Comparison of ENCODE assay signal across 8 cellular contexts in the genomic region with DNA sequence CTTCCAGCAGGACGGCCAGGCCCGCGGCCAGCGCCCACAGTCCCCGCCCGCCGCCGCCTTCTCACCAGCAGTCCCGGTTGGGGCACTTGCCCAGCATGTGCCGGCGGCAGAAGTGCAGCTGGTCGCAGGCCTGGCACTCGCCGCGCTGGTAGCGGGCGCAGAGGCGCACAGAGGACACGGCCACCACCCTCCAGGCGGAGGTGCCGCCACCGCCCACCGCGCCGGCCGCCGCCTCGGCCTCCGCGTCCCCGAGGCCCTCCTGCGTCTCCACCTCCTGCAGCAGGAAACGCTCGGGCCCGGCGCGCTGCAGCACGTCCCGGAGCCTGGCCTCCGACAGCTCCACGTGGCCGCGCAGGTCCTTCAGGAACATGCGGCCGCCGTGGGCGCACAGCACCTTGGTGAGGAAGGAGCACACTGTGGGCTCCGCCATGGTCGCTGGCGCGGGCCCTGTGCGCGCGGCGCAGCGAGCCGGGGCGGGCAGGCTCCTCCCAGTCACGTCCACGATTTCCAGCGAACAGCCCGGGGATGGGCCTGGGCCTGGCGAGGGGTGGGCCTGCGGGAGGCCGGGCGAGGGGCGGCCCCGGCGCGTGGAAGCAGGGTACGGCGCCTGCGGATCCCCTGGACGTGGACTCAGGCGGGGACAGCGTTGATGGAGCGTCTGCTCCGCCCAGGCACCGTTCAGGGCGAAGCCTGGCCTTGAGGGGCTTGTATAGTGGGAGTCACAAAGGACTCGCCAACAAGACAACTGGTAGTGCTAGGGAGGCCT. TPM values are rescaled to one million over a fixed set of nuclear protein-coding genes. Genes with fewer than 3 reads are reported as not detected.
DNase-seq lines count a peak whose midpoint lies in the region; ATAC-seq and TF ChIP-seq lines count a peak whose summit lies in the region.

TSS of gene ZC3HAV1L (minus strand) at position 455 of the 766 bp plus-strand sequence. CDS start at position 430, 25 bp downstream.

- peaks cover 0 to 18% (median 12%) of the 10 kb centered on the region in 4 donors for H3K4me1 ChIP-seq in tibial nerve

- no peak within 1 kb of the TSS for H3K27ac Mint-ChIP-seq in nephron progenitor cell

- H3K9me3 ChIP-seq in tibial nerve: no peaks in the 10 kb centered on the region

- ATAC-seq in GM19351 (IDR thresholded peaks at IDR 0.05; ENCODE audit: unreplicated experiment) (peak; percentile 82), HG03457 (IDR thresholded peaks at IDR 0.05; ENCODE audit: unreplicated experiment) (peak; percentile 85)

- H3K4me3 ChIP-seq in fibroblast of mammary gland (ENCODE audit: control insufficient read depth, low read depth, low read length) (peak within 1 kb of the TSS; percentile 70), tibial nerve (peak within 1 kb of the TSS; percentile 78 to 90 (median 82))

- H3K9me3 Mint-ChIP-seq in nephron progenitor cell: peaks cover 3% of the 10 kb centered on the region

- no peaks in the 10 kb centered on the region for H3K27me3 ChIP-seq in tibial nerve

- 0 to 2% methylated on average over 19 to 36 of the region's 81 CpGs for WGBS in tibial nerve, 2 donors

- TF ChIP-seq EP300 in tibial nerve (IDR thresholded peaks at IDR 0.05): peak in 1 of 2 donors; percentile 27

- peaks cover 0 to 29% (median 0%) of the 10 kb centered on the region in 3 donors for H3K36me3 ChIP-seq in tibial nerve

- TF ChIP-seq POLR2A in tibial nerve (IDR thresholded peaks at IDR 0.05): peak in 1 of 2 donors; percentile 33

- peaks cover 5% of the 10 kb centered on the region for H3K36me3 Mint-ChIP-seq in nephron progenitor cell (ENCODE audit: low read depth)

- H3K27me3 Mint-ChIP-seq in nephron progenitor cell (ENCODE audit: low read depth, poor library complexity): peaks cover 10% of the 10 kb centered on the region

- TF ChIP-seq CTCF in fibroblast of mammary gland (conservative IDR thresholded peaks at IDR 0.05; ENCODE audit: control insufficient read depth, insufficient read depth, low read depth, low read length) (no peak), nephron progenitor cell (IDR thresholded peaks at IDR 0.05) (no peak), tibial nerve (IDR thresholded peaks at IDR 0.05) (no peak)

- H3K27ac ChIP-seq in tibial nerve: peak within 1 kb of the TSS; percentile 21 to 83 (median 76)

- H3K4me3 Mint-ChIP-seq in nephron progenitor cell: peak within 1 kb of the TSS; percentile 38

- peaks cover 12% of the 10 kb centered on the region for H3K4me1 Mint-ChIP-seq in nephron progenitor cell

- peak; percentile 78 for DNase-seq in COLO668 (lab: John Stamatoyannopoulos, UW; ENCODE audit: unreplicated experiment)
- DNase-seq in NCI-H774 (lab: John Stamatoyannopoulos, UW): peak; percentile 74
- DNase-seq in activated T-cell treated with anti-CD3 and anti-CD28 coated beads, Interleukin-2, amount 50 U/mL, for 48 hours: peak; percentile 84
- DNase-seq in fibroblast of mammary gland (ENCODE audit: low read depth): peak; percentile 54
- DNase-seq in nephron progenitor cell: no peak
- no peak for DNase-seq in tibial nerve (ENCODE audit: low spot score in 2 of 2)

RNA-seq across cellular contexts. Expression of gene ZC3HAV1L, which starts in this region (rescaled TPM):
- total RNA-seq in tibial nerve: 10 to 100 TPM; 36.9 to 68.8 (median 53.1) TPM

Comparison
In these comparisons a context has a peak if more than half of its experiments do, and no peak if none do; other contexts are left out.
1. DNase-seq: peak in COLO668 (single experiment), NCI-H774 (single experiment), activated T-cell treated with anti-CD3 and anti-CD28 coated beads, Interleukin-2, amount 50 U/mL, for 48 hours (2 of 2) and fibroblast of mammary gland (single experiment); none in nephron progenitor cell (single experiment) and tibial nerve (0 of 2).